ENCODE assay signal across 1 cellular context in the genomic region with DNA sequence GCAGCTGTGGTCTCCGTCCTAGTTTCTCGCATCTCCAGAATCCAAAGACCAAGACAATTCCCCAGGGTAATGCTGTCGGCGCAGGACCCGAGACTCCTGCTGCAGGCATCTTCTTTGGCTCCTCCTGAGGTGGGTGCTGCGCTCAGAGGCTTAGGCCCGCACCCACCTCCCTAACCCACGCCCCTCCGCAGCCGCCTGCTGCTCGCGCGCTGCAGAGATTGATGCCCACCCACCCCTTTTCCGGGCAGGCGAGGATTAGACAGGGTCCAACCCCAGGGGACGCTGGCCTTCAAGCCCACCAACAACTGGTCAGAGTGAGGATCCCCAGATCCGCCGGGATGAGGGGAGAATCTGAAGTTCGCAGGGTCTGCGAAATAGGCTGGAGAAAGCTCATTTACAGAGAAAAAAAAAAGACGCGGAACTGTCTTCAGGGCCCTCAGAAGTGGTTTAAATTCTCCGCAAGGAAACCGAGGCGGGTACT.
TF ChIP-seq lines count a peak whose summit lies in the region.

No MANE protein-coding gene starts in this region.

TF ChIP-seq in IMR-90, 13 proteins besides CTCF, POLR2A, EP300 and RAD21 (continued from another document):
- TF ChIP-seq, protein P1, sequence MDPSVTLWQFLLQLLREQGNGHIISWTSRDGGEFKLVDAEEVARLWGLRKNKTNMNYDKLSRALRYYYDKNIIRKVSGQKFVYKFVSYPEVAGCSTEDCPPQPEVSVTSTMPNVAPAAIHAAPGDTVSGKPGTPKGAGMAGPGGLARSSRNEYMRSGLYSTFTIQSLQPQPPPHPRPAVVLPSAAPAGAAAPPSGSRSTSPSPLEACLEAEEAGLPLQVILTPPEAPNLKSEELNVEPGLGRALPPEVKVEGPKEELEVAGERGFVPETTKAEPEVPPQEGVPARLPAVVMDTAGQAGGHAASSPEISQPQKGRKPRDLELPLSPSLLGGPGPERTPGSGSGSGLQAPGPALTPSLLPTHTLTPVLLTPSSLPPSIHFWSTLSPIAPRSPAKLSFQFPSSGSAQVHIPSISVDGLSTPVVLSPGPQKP (IDR thresholded peaks at IDR 0.05; ENCODE audit: borderline replicate concordance, low read depth, low read length) = no peak
- TF ChIP-seq MAFK (IDR thresholded peaks at IDR 0.05; ENCODE audit: low read depth, low read length) = no peak
TF ChIP-seq in IMR-90: peak in this region for 0.
